Comparison of ENCODE assay signal across 35 cellular contexts in the genomic region with DNA sequence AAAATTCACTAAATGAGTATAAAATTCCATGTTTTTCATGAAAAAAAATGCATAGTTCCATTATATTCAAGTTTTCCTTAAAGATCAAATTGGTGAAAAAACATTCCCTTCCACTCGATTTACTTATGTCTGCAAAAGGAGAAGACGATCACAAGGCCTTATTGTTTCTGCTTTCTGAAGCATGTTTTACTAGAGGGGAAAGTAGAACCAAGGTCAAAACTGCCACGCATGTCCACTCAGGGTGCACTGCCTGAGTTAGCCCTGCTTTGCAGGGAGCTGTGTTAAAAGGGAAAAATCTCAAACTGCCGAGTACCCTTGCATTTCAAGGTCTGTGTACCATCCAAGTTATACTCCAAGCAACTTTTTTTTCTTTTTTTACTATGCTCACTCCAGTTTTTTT.
"Had no signal": no experiment of that assay in that cellular context is flagged by ENCODE, and none has a peak within 500 bp of the region (broad histone marks: within the 10 kb centered on the region; RNA-seq: fewer than 3 reads in every experiment).

No MANE protein-coding gene starts in this region.

- DNase-seq: activated B cell treated with CpG ODN at 0.5 μM for 24 hours; activated CD4-positive, alpha-beta memory T cell treated with anti-CD3 and anti-CD28 coated beads for 36 hours; activated CD4-positive, alpha-beta T cell treated with anti-CD3 and anti-CD28 coated beads for 4 hours; activated CD4-positive, alpha-beta T cell treated with anti-CD3 and anti-CD28 coated beads, Interleukin-2, amount 50 U/mL, for 1 hour; activated CD4-positive, CD25-positive, alpha-beta regulatory T cell treated with anti-CD3 and anti-CD28 coated beads, Interleukin-2, amount 50 U/mL, for 72 hours; activated CD8-positive, alpha-beta memory T cell treated with anti-CD3 and anti-CD28 coated beads, Interleukin-2, amount 50 U/mL, for 4 hours; activated effector memory CD4-positive, alpha-beta T cell treated with Interleukin-2 at 50 U/mL for 16 hours; activated naive CD8-positive, alpha-beta T cell treated with anti-CD3 and anti-CD28 coated beads, Interleukin-2, amount 10 ng/mL, durations not matched to agents 7 days and 5 days; activated T-cell treated with anti-CD3 and anti-CD28 coated beads for 4 hours; activated T-cell treated with anti-CD3 and anti-CD28 coated beads, Interleukin-2, amount 50 U/mL, for 48 hours; amygdala; body of pancreas; MM.1S; MV-4-11; NCI-H1092; NCI-H1436 treated with DMSO at 0.1 percent for 48 hours; NCI-H1694 treated with DMSO at 0.1 percent for 48 hours; NCI-H2029 treated with DMSO at 0.1 percent for 48 hours; NCI-H2107; NCI-H2171; NCI-H510A; NCI-H526; NCI-H748 treated with DMSO at 0.1 percent for 48 hours; NK-92 treated with Interleukin-12 subunit alpha and Interleukin-12 subunit beta, amount 100 ng/mL, for 24 hours; PC-9; Right ventricle myocardium superior; SW 1271; T-helper 1 cell; T-helper 2 cell; T-helper 9 cell had no signal

- ATAC-seq: body of pancreas had no signal

- H3K9me3 ChIP-seq: ascending aorta, body of pancreas, breast epithelium had no signal

- H3K27me3 ChIP-seq: ascending aorta, body of pancreas, breast epithelium had no signal

- H3K27ac Mint-ChIP-seq: activated B cell treated with CpG ODN at 0.5 μM for 24 hours; activated CD4-positive, alpha-beta memory T cell treated with anti-CD3 and anti-CD28 coated beads for 36 hours; activated naive CD4-positive, alpha-beta T cell treated with anti-CD3 and anti-CD28 coated beads, Interleukin-2, amount 50 U/mL, for 24 hours; activated naive CD8-positive, alpha-beta T cell treated with anti-CD3 and anti-CD28 coated beads, Interleukin-2, amount 10 ng/mL, durations not matched to agents 7 days and 5 days had no signal

- H3K27ac ChIP-seq: ascending aorta, body of pancreas, breast epithelium, KMS-11, PC-9, VCaP had no signal

- H3K4me3 ChIP-seq: ascending aorta, body of pancreas, breast epithelium, PC-9 had no signal

- H3K4me3 Mint-ChIP-seq: activated B cell treated with CpG ODN at 0.5 μM for 24 hours; activated CD4-positive, alpha-beta memory T cell treated with anti-CD3 and anti-CD28 coated beads for 36 hours; activated naive CD4-positive, alpha-beta T cell treated with anti-CD3 and anti-CD28 coated beads, Interleukin-2, amount 50 U/mL, for 24 hours; activated naive CD8-positive, alpha-beta T cell treated with anti-CD3 and anti-CD28 coated beads, Interleukin-2, amount 10 ng/mL, durations not matched to agents 7 days and 5 days had no signal

- H3K9me3 Mint-ChIP-seq: activated CD4-positive, alpha-beta memory T cell treated with anti-CD3 and anti-CD28 coated beads for 36 hours; activated naive CD4-positive, alpha-beta T cell treated with anti-CD3 and anti-CD28 coated beads, Interleukin-2, amount 50 U/mL, for 24 hours; activated naive CD8-positive, alpha-beta T cell treated with anti-CD3 and anti-CD28 coated beads, Interleukin-2, amount 10 ng/mL, durations not matched to agents 7 days and 5 days had no signal

- H3K4me1 ChIP-seq: ascending aorta, breast epithelium had no signal

- H3K36me3 ChIP-seq: breast epithelium had no signal

- H3K27me3 Mint-ChIP-seq: activated naive CD4-positive, alpha-beta T cell treated with anti-CD3 and anti-CD28 coated beads, Interleukin-2, amount 50 U/mL, for 24 hours had no signal
